In genomic region chr4:152522245-152522644, GRCh38 we compare ENCODE assay signal across 22 cellular contexts. TPM values are rescaled to one million over a fixed set of nuclear protein-coding genes. Genes with fewer than 3 reads are reported as not detected.
DNase-seq lines count a peak whose midpoint lies in the region; ATAC-seq, FAIRE-seq and TF ChIP-seq lines count a peak whose summit lies in the region.
"Had no signal": no experiment of that assay in that cellular context is flagged by ENCODE, and none has a peak within 500 bp of the region (broad histone marks: within the 10 kb centered on the region; RNA-seq: fewer than 3 reads in every experiment).

No MANE protein-coding gene starts in this region.

- in situ Hi-C loops in GM13976 (cut with MboI; ENCODE audit: low sequenced_read_pairs, unreplicated experiment) = no loop called here

- FAIRE-seq in islet of Langerhans (lab: Jason Lieb, UNC) (peak; percentile 87), frontal cortex (lab: Jason Lieb, UNC) (no peak)
- FAIRE-seq: H54 had no signal

- DNase-seq in OCI-LY7 (ENCODE audit: low spot score) (no peak), GM13976 (ENCODE audit: low spot score) (no peak), frontal cortex (ENCODE audit: low spot score in 2 of 2) (no peak)
- no peak for DNase-seq in effector CD8-positive, alpha-beta T cell (lab: John Stamatoyannopoulos, UW)
- no peak for DNase-seq in activated CD8-positive, alpha-beta memory T cell treated with anti-CD3 and anti-CD28 coated beads, Interleukin-2, amount 50 U/mL, for 4 hours
- DNase-seq: CD4-positive, alpha-beta T cell; COR-L47; DMS79 treated with DMSO at 0.1 percent for 48 hours; MG63; NCI-H1417; NCI-H1694 treated with DMSO at 0.1 percent for 48 hours; NCI-H2081 treated with DMSO at 0.1 percent for 48 hours; NCI-H2171 treated with DMSO at 0.1 percent for 48 hours; NCI-H446; NCI-H526; PC-9; SHP77 treated with DMSO at 0.1 percent for 48 hours had no signal

- TF ChIP-seq CTCF in OCI-LY7 (conservative IDR thresholded peaks at IDR 0.05; ENCODE audit: low read length) = no peak
- no peak for TF ChIP-seq CTCF in GM13976 (IDR thresholded peaks at IDR 0.05; ENCODE audit: borderline replicate concordance, control extremely low read depth, extremely low read depth, insufficient read depth, missing control alignments)

- no peaks in the 10 kb centered on the region for H3K9me2 ChIP-seq in OCI-LY7 (ENCODE audit: insufficient read depth, low read length)

- CTCF ChIA-PET in OCI-LY7 (lab: Charles Lee; ENCODE audit: unreplicated experiment) = no interaction called here

- no peak overlapping the region for H3K4me3 ChIP-seq in OCI-LY7 (ENCODE audit: low read depth, low read length, poor library complexity, severe bottlenecking)
- H3K4me3 ChIP-seq: MG63, PC-9, SK-N-MC had no signal

- peak; percentile 31 for ATAC-seq in GM18868 (IDR thresholded peaks at IDR 0.05; ENCODE audit: unreplicated experiment)

- POLR2A ChIA-PET in OCI-LY7 (lab: Charles Lee) = interaction anchor here (0.6 to 3.6 kb wide), 12 partner anchors 8 to 252 kb away, joined by 3 to 17 read pairs (median 5); partner anchors contain the start of gene FBXW7

- peaks cover 12% of the 10 kb centered on the region for H4K20me1 ChIP-seq in OCI-LY7 (ENCODE audit: insufficient read depth, low read length)

- H3K27ac ChIP-seq in OCI-LY7 (ENCODE audit: low read depth, low read length, poor library complexity, severe bottlenecking) = no peak overlapping the region
- H3K27ac ChIP-seq: PC-9, RWPE1, SK-N-MC had no signal

- H3K4me1 ChIP-seq in OCI-LY7 (ENCODE audit: insufficient read depth, low read length, poor library complexity, severe bottlenecking) = peaks cover 7% of the 10 kb centered on the region

- H2AFZ ChIP-seq in OCI-LY7 (ENCODE audit: low read length) = no peak overlapping the region
- H2AFZ ChIP-seq: PC-9 had no signal

- peaks cover 97% of the 10 kb centered on the region for H3K79me2 ChIP-seq in OCI-LY7 (ENCODE audit: insufficient read depth, low read depth, low read length)

- no peak overlapping the region for H3K4me2 ChIP-seq in OCI-LY7 (ENCODE audit: low read length)
- H3K4me2 ChIP-seq: PC-9 had no signal

- BruUV-seq in OCI-LY7 (replicated peaks; lab: Mats Ljungman, UMichigan) = TSS peak; percentile 19

- peaks cover 13% of the 10 kb centered on the region; the same call in 1 of the 2 replicates for H3K9me3 ChIP-seq in OCI-LY7 (ENCODE audit: low read length)
- H3K9me3 ChIP-seq: MG63 had no signal

- intact Hi-C loops in OCI-LY7 (cut with micrococcal nuclease; ENCODE audit: unreplicated experiment) = no loop called here

- H3K36me3 ChIP-seq in OCI-LY7 (ENCODE audit: insufficient read depth, low read length) = peaks cover 61% of the 10 kb centered on the region
- H3K36me3 ChIP-seq: MG63 had no signal

RNA-seq across cellular contexts. Expression of gene FBXW7, which starts 13.6 kb away (rescaled TPM):
- total RNA-seq in OCI-LY7 (2014; rRNA removed; shearing (Covaris generic)) = 58.8 and 97.7 TPM in 2 replicates
- total RNA-seq in OCI-LY7 (2022) = 97.3 and 102 TPM in 2 replicates
- total RNA-seq in frontal cortex = 433 TPM
